ENCODE assay signal across 8 cellular contexts in the genomic region with DNA sequence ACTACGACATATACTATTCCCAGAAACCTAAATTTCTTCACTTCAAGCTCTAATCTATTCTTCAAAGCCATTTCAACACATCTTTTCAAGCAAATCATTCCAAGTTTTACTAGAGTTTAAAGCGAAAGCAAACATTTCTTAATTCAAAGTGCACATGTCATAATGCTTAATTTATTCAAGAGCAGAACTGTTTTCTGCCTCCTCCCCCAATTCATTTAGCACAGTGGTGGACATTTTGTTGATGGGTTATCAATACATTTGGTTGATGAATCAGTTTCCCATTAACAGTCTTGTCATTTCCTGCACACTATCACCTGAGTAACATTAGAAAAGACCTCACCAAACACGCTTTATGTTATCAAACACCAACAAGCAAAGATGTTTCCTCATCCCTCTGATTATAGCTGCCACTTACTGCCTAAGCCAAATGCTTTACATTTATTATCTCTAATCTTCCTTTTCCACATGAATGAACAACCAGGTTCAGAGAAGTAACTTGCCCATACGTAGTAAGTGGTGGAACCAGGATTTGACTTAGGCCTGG. TPM values are rescaled to one million over a fixed set of nuclear protein-coding genes. Genes with fewer than 3 reads are reported as not detected.
DNase-seq lines count a peak whose midpoint lies in the region; ATAC-seq and TF ChIP-seq lines count a peak whose summit lies in the region.

No MANE protein-coding gene starts in this region.

- H3K4me1 ChIP-seq in BLaER1, result peaks cover 48% of the 10 kb centered on the region
- H3K4me1 ChIP-seq in Karpas-422 (ENCODE audit: low read length), result peaks cover 31% of the 10 kb centered on the region

- H4K20me1 ChIP-seq in BLaER1 (peaks cover 66% of the 10 kb centered on the region), Karpas-422 (ENCODE audit: insufficient read depth, low read depth, low read length) (peaks cover 37% of the 10 kb centered on the region)

- peaks cover 33% of the 10 kb centered on the region for H3K36me3 ChIP-seq in BLaER1
- H3K36me3 ChIP-seq in Karpas-422 (ENCODE audit: insufficient read depth, low read length), result peaks cover 30% of the 10 kb centered on the region; the same call in 1 of the 2 replicates

- H3K4me3 Mint-ChIP-seq in natural killer cell treated with Interleukin-12 subunit alpha and Interleukin-12 subunit beta and Interleukin-15 and Interleukin-18, amount 100 ng/mL, for 72 hours, result peak overlapping the region; percentile 98

- no peaks in the 10 kb centered on the region for H3K9me3 ChIP-seq in BLaER1
- no peaks in the 10 kb centered on the region for H3K9me3 ChIP-seq in Karpas-422 (ENCODE audit: low read length)

- H3K36me3 Mint-ChIP-seq in natural killer cell treated with Interleukin-12 subunit alpha and Interleukin-12 subunit beta and Interleukin-15 and Interleukin-18, amount 100 ng/mL, for 72 hours, result peaks cover 22% of the 10 kb centered on the region

- no peak overlapping the region for H3K27ac ChIP-seq in BLaER1
- peak overlapping the region; percentile 85 for H3K27ac ChIP-seq in Karpas-422 (ENCODE audit: low read length)

- H3K9me3 Mint-ChIP-seq in natural killer cell treated with Interleukin-12 subunit alpha and Interleukin-12 subunit beta and Interleukin-15 and Interleukin-18, amount 100 ng/mL, for 72 hours, result no peaks in the 10 kb centered on the region

- H3K9me2 ChIP-seq in Karpas-422 (replicated peaks; ENCODE audit: insufficient read depth, low read length), result no peaks in the 10 kb centered on the region

- H3K9ac ChIP-seq in BLaER1 (peak overlapping the region; percentile 100), Karpas-422 (ENCODE audit: low read length) (peak overlapping the region; percentile 99)

- no peak for DNase-seq in Karpas-422
- peak; percentile 27 for DNase-seq in choroid plexus epithelial cell (ENCODE audit: low read depth)
- DNase-seq in natural killer cell treated with Interleukin-12 subunit alpha and Interleukin-12 subunit beta and Interleukin-15 and Interleukin-18, amount 100 ng/mL, for 72 hours (ENCODE audit: low spot score), result no peak
- no peak for DNase-seq in ureter (ENCODE audit: low spot score)
- no peak for DNase-seq in SHP77 (lab: John Stamatoyannopoulos, UW)

- peak overlapping the region; percentile 86 to 92 for H3K27ac Mint-ChIP-seq in natural killer cell treated with Interleukin-12 subunit alpha and Interleukin-12 subunit beta and Interleukin-15 and Interleukin-18, amount 100 ng/mL, for 72 hours

- H3K27me3 ChIP-seq in BLaER1 (no peaks in the 10 kb centered on the region), Karpas-422 (ENCODE audit: low read length) (no peaks in the 10 kb centered on the region)

- peaks cover 68% of the 10 kb centered on the region for H3K79me2 ChIP-seq in Karpas-422 (ENCODE audit: low read length)

- ATAC-seq in natural killer cell treated with Interleukin-12 subunit alpha and Interleukin-12 subunit beta and Interleukin-15 and Interleukin-18, amount 100 ng/mL, for 72 hours, result no peak
- ATAC-seq in HG02870 (IDR thresholded peaks at IDR 0.05; ENCODE audit: unreplicated experiment) (no peak), HG03095 (IDR thresholded peaks at IDR 0.05; ENCODE audit: unreplicated experiment) (no peak)

- no peak overlapping the region for H2AFZ ChIP-seq in Karpas-422 (ENCODE audit: low read length)

- no peak for TF ChIP-seq CTCF in choroid plexus epithelial cell (conservative IDR thresholded peaks at IDR 0.05; ENCODE audit: low read depth, low read length)

- H3K27me3 Mint-ChIP-seq in natural killer cell treated with Interleukin-12 subunit alpha and Interleukin-12 subunit beta and Interleukin-15 and Interleukin-18, amount 100 ng/mL, for 72 hours, result no peaks in the 10 kb centered on the region

- H3K4me1 Mint-ChIP-seq in natural killer cell treated with Interleukin-12 subunit alpha and Interleukin-12 subunit beta and Interleukin-15 and Interleukin-18, amount 100 ng/mL, for 72 hours (ENCODE audit: low read depth in 2 of 2), result peaks cover 48 to 60% of the 10 kb centered on the region in 2 donors

- peak overlapping the region; percentile 94 for H3K4me2 ChIP-seq in BLaER1
- peak overlapping the region; percentile 94 for H3K4me2 ChIP-seq in Karpas-422 (ENCODE audit: low read depth, low read length, poor library complexity, severe bottlenecking)

- H3K4me3 ChIP-seq in BLaER1 (peak overlapping the region; percentile 94), Karpas-422 (ENCODE audit: low read length) (peak overlapping the region; percentile 89), choroid plexus epithelial cell (ENCODE audit: low read depth, low read length) (peak overlapping the region; percentile 97)

RNA-seq across cellular contexts. Expression of a gene that starts 2.0 kb away (rescaled TPM):
- total RNA-seq in Karpas-422 (2014; rRNA removed; shearing (Covaris generic); ENCODE audit: low replicate concordance), result 31.7 and 40.1 TPM in 2 replicates
- total RNA-seq in natural killer cell treated with Interleukin-12 subunit alpha and Interleukin-12 subunit beta and Interleukin-15 and Interleukin-18, amount 100 ng/mL, for 72 hours, result 100 to 1,000 TPM; 127 to 145 TPM
- 96.0 TPM for total RNA-seq in ureter

RNA-seq across cellular contexts. Expression of a gene that starts 51.0 kb away (rescaled TPM):
- 25.3 and 26.2 TPM in 2 replicates for total RNA-seq in Karpas-422 (2014; rRNA removed; shearing (Covaris generic); ENCODE audit: low replicate concordance)
- 10 to 100 TPM; 21.2 to 36.2 TPM for total RNA-seq in natural killer cell treated with Interleukin-12 subunit alpha and Interleukin-12 subunit beta and Interleukin-15 and Interleukin-18, amount 100 ng/mL, for 72 hours
- 49.0 TPM for total RNA-seq in ureter

RNA-seq across cellular contexts. Expression of a gene that starts 56.0 kb away (rescaled TPM):
- not detected in 2 replicates for total RNA-seq in Karpas-422 (2014; rRNA removed; shearing (Covaris generic); ENCODE audit: low replicate concordance)
- total RNA-seq in natural killer cell treated with Interleukin-12 subunit alpha and Interleukin-12 subunit beta and Interleukin-15 and Interleukin-18, amount 100 ng/mL, for 72 hours, result not detected
- 16.4 TPM for total RNA-seq in ureter

RNA-seq across cellular contexts. Expression of a gene that starts 56.6 kb away (rescaled TPM):
- 1.1 TPM in 1 of 2 replicates, not detected in the other for total RNA-seq in Karpas-422 (2014; rRNA removed; shearing (Covaris generic); ENCODE audit: low replicate concordance)
- 1 to 10 TPM; 1.3 to 1.4 TPM for total RNA-seq in natural killer cell treated with Interleukin-12 subunit alpha and Interleukin-12 subunit beta and Interleukin-15 and Interleukin-18, amount 100 ng/mL, for 72 hours
- 100 TPM for total RNA-seq in ureter

Comparison
In these comparisons a context has a peak if more than half of its experiments do, and no peak if none do; other contexts are left out.
1. RNA of a gene that starts 56.0 kb away (total RNA-seq): 16.4 TPM in ureter (single experiment); not detected in natural killer cell treated with Interleukin-12 subunit alpha and Interleukin-12 subunit beta and Interleukin-15 and Interleukin-18, amount 100 ng/mL, for 72 hours and not detected in Karpas-422; every median in the first group is over 10 times any median in the second.
2. Peak in every context shown above with its lines, with median percentiles within 50 percentile points of each other: H3K4me3 ChIP-seq.